ENCODE assay signal across 10 cellular contexts in genomic region chr10:9160275-9160674, GRCh38.
"Had no signal": no experiment of that assay in that cellular context is flagged by ENCODE, and none has a peak within 500 bp of the region (broad histone marks: within the 10 kb centered on the region; RNA-seq: fewer than 3 reads in every experiment).

No MANE protein-coding gene starts in this region.

- H3K27ac ChIP-seq: KMS-11 had no signal

- H3K4me3 ChIP-seq: GM23338 had no signal

- H3K9ac ChIP-seq: KMS-11 had no signal

- H3K4me3 Mint-ChIP-seq: GM23338, H9, HFFc6 had no signal

- H2AFZ ChIP-seq: GM23338 had no signal

- ATAC-seq: GM23338 had no signal

- H3K4me2 ChIP-seq: GM23338, KMS-11 had no signal

- DNase-seq: H9, HCEC 1CT, HFFc6, IMR-90, KBM-7 had no signal

- FAIRE-seq: H1, H54, HTR-8/SVneo had no signal

- H3K4me1 Mint-ChIP-seq: GM23338, H9 had no signal

- H3K27ac Mint-ChIP-seq: GM23338, H9, HFFc6 had no signal
